2 cellular contexts compared by ENCODE assay signal in the genomic region with DNA sequence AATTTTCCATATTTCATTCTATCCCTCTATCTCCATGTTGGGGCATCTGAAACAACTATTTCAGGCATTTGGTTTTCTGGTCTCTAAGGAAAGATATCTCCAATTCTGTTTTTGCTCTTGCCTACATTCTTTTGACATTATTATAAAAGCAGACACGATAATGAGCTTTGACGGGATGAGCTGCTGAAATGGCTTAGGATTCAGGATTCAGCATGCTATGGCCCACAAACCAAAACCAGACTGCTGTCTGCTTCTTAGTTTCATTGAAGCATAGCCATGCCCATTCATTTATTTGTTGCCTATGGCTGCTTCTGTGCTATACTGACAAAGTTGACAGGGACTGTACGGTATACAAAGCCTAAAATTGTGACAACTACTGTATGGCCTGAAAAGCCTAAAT.
TF ChIP-seq lines count a peak whose summit lies in the region.

No MANE protein-coding gene starts in this region.

TF ChIP-seq in HCT116, 20 proteins besides CTCF, POLR2A, EP300 and RAD21:
- no peak for TF ChIP-seq CEBPB (IDR thresholded peaks at IDR 0.05; ENCODE audit: low read depth)
- no peak for TF ChIP-seq ELF1 (IDR thresholded peaks at IDR 0.05; ENCODE audit: borderline replicate concordance, low read depth)
- no peak for TF ChIP-seq EZH2phosphoT487 (IDR thresholded peaks at IDR 0.05; ENCODE audit: borderline replicate concordance)
- no peak for TF ChIP-seq SIN3A (IDR thresholded peaks at IDR 0.05; ENCODE audit: low read depth)
- no peak for TF ChIP-seq TCF7L2 (IDR thresholded peaks at IDR 0.05; ENCODE audit: borderline replicate concordance, extremely low read depth, insufficient read depth, insufficient read length)
- TF ChIP-seq, protein P1, sequence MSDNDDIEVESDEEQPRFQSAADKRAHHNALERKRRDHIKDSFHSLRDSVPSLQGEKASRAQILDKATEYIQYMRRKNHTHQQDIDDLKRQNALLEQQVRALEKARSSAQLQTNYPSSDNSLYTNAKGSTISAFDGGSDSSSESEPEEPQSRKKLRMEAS (IDR thresholded peaks at IDR 0.05) = no peak
- no peak for TF ChIP-seq ZFX (IDR thresholded peaks at IDR 0.05)
- no peak for TF ChIP-seq POLR2AphosphoS5 (IDR thresholded peaks at IDR 0.05; ENCODE audit: low read depth, low read length)
- TF ChIP-seq YY1 (IDR thresholded peaks at IDR 0.05; ENCODE audit: extremely low read depth, insufficient replicate concordance, low read depth, low read length) = no peak
TF ChIP-seq in HCT116: peak in this region for 0.

TF ChIP-seq in SK-N-SH, 30 proteins besides CTCF, POLR2A, EP300 and RAD21:
- TF ChIP-seq PBX3 (IDR thresholded peaks at IDR 0.05) (peak; percentile 94), NRF1 (IDR thresholded peaks at IDR 0.05; ENCODE audit: low read depth, low read length) (no peak), FOSL2 (IDR thresholded peaks at IDR 0.05; ENCODE audit: borderline replicate concordance, low read depth) (peak; percentile 28; the same call in 1 of the 2 replicates), CHD2 (IDR thresholded peaks at IDR 0.05; ENCODE audit: low read length, partially characterized antibody) (no peak), TCF12 (IDR thresholded peaks at IDR 0.05) (peak; percentile 72; the same call in 1 of the 2 replicates), JUND (IDR thresholded peaks at IDR 0.05) (peak; percentile 78), MEF2A (IDR thresholded peaks at IDR 0.05; ENCODE audit: borderline replicate concordance, low read depth) (no peak), NFIC (IDR thresholded peaks at IDR 0.05; ENCODE audit: borderline replicate concordance) (peak; percentile 29; the same call in 1 of the 2 replicates), SIN3A (IDR thresholded peaks at IDR 0.05; ENCODE audit: borderline replicate concordance, low read depth, low read length) (peak; percentile 37; the same call in 1 of the 2 replicates), TAF1 (IDR thresholded peaks at IDR 0.05; ENCODE audit: borderline replicate concordance, low read depth, low read length) (no peak)
TF ChIP-seq in SK-N-SH: peak in this region for 6.
